Comparison of ENCODE assay signal across 11 cellular contexts in genomic region chr11:6654281-6655019, GRCh38. TPM values are rescaled to one million over a fixed set of nuclear protein-coding genes. Genes with fewer than 3 reads are reported as not detected.
DNase-seq lines count a peak whose midpoint lies in the region; ATAC-seq and TF ChIP-seq lines count a peak whose summit lies in the region.
"Had no signal": no experiment of that assay in that cellular context is flagged by ENCODE, and none has a peak within 500 bp of the region (broad histone marks: within the 10 kb centered on the region; RNA-seq: fewer than 3 reads in every experiment).

No MANE protein-coding gene starts in this region.

- intact Hi-C loops in colonic mucosa (cut with DNase I): no loop called here
- intact Hi-C loops in right lobe of liver (cut with DNase I): no loop called here

- no peak for TF ChIP-seq POLR2A in right lobe of liver (IDR thresholded peaks at IDR 0.05)

- WGBS in H9 (ENCODE audit: extremely low coverage, insufficient read length, low lambda C conversion rate): no CpG with 5 or more reads among the region's 9 CpGs
- WGBS in right lobe of liver (ENCODE audit: insufficient coverage, low coverage, low lambda C conversion rate, missing lambda C conversion rate): 28% methylated on average over 6 of the region's 9 CpGs

- H4K5ac ChIP-seq in H9 (ENCODE audit: insufficient read length, low read depth, low read length): no peak overlapping the region

- peaks cover 23% of the 10 kb centered on the region; the same call in 1 of the 2 replicates for H3K27me3 ChIP-seq in H9 (ENCODE audit: insufficient read depth, low read length)
- H3K27me3 ChIP-seq in colonic mucosa: peaks cover 3% of the 10 kb centered on the region
- H3K27me3 ChIP-seq in right lobe of liver: no peaks in the 10 kb centered on the region
- peaks cover 0 to 12% (median 5%) of the 10 kb centered on the region in 5 donors for H3K27me3 ChIP-seq in subcutaneous abdominal adipose tissue (ENCODE audit: control insufficient read depth in 5 of 5, insufficient read depth in 4 of 5, low read length in 5 of 5)
- H3K27me3 ChIP-seq in brain microvascular endothelial cell (replicated peaks): peaks cover 50% of the 10 kb centered on the region

- H3K79me1 ChIP-seq in H9 (ENCODE audit: insufficient read depth, low read depth, low read length, poor library complexity, severe bottlenecking): no peaks in the 10 kb centered on the region

- H3K14ac ChIP-seq in H9 (ENCODE audit: insufficient read depth, low read length): no peak overlapping the region

- no peak overlapping the region for H2AK5ac ChIP-seq in H9 (ENCODE audit: insufficient read length, low read length)

- H3K4me3 ChIP-seq in colonic mucosa: peak overlapping the region; percentile 24
- H3K4me3 ChIP-seq in right lobe of liver: peak overlapping the region in 1 of 3 donors; percentile 16
- H3K4me3 ChIP-seq in subcutaneous abdominal adipose tissue (ENCODE audit: low read depth in 1 of 5, low read length in 5 of 5): peak overlapping the region; percentile 62 to 75 (median 66)
- no peak overlapping the region for H3K4me3 ChIP-seq in brain microvascular endothelial cell (ENCODE audit: low read depth, low read length)

- no peak overlapping the region for H3K4me3 Mint-ChIP-seq in H9
- H3K4me3 Mint-ChIP-seq: activated T-cell treated with anti-CD3 and anti-CD28 coated beads, Interleukin-2, amount 50 U/mL, for 4 hours; mesothelial cell of epicardium had no signal

- no peak overlapping the region for H3K56ac ChIP-seq in H9 (ENCODE audit: insufficient read length, low read depth, low read length)

- H3K4me1 Mint-ChIP-seq in H9: peaks cover 10 to 11% of the 10 kb centered on the region in 2 experiments

- DNase-seq in H9 (no peak), colonic mucosa (no peak), right lobe of liver (peak in 2 of 3 donors; percentile 49 to 63), occipital lobe (lab: John Stamatoyannopoulos, UW) (no peak), GM13976 (ENCODE audit: low spot score) (no peak), brain microvascular endothelial cell (no peak)
- DNase-seq: NCI-H1694 treated with DMSO at 0.1 percent for 48 hours had no signal

- no peak overlapping the region for H4K8ac ChIP-seq in H9 (replicated peaks; ENCODE audit: insufficient read length, low read depth, low read length)

- H3K36me3 Mint-ChIP-seq in H9 (ENCODE audit: insufficient read depth in 1 of 3, low read depth in 3 of 3): no peaks in the 10 kb centered on the region
- H3K36me3 Mint-ChIP-seq: mesothelial cell of epicardium had no signal

- ATAC-seq in right lobe of liver: peak; percentile 52 to 69 (median 63)
- ATAC-seq in HG02623 (IDR thresholded peaks at IDR 0.05; ENCODE audit: unreplicated experiment): no peak

- H3T11ph ChIP-seq in H9 (ENCODE audit: low read length): no peak overlapping the region

- H3K4me2 ChIP-seq in H9 (ENCODE audit: insufficient read depth, insufficient read length, low read length): peak overlapping the region; percentile 57

- no peak overlapping the region for H3K4ac ChIP-seq in H9 (ENCODE audit: low read depth, low read length)

- H3K23ac ChIP-seq in H9 (ENCODE audit: insufficient read length, low read depth, low read length): no peak overlapping the region

- H3K18ac ChIP-seq in H9 (ENCODE audit: insufficient read length, low read depth, low read length): no peak overlapping the region

- H3K27me3 Mint-ChIP-seq in H9 (ENCODE audit: low read depth): peaks cover 21% of the 10 kb centered on the region

- no peaks in the 10 kb centered on the region for H3K9me3 ChIP-seq in H9 (ENCODE audit: control insufficient read depth, low read depth, low read length)
- no peaks in the 10 kb centered on the region for H3K9me3 ChIP-seq in colonic mucosa
- no peaks in the 10 kb centered on the region for H3K9me3 ChIP-seq in right lobe of liver
- no peaks in the 10 kb centered on the region for H3K9me3 ChIP-seq in subcutaneous abdominal adipose tissue (ENCODE audit: control insufficient read depth in 5 of 5, low read length in 5 of 5)

- peaks cover 1% of the 10 kb centered on the region; the same call in 1 of the 2 replicates for H3K4me1 ChIP-seq in H9 (ENCODE audit: insufficient read depth, low read length)
- no peaks in the 10 kb centered on the region for H3K4me1 ChIP-seq in colonic mucosa
- H3K4me1 ChIP-seq in right lobe of liver: no peaks in the 10 kb centered on the region
- peaks cover 3 to 41% (median 6%) of the 10 kb centered on the region in 5 donors for H3K4me1 ChIP-seq in subcutaneous abdominal adipose tissue (ENCODE audit: control insufficient read depth in 5 of 5, insufficient read depth in 5 of 5, low read length in 5 of 5)

- H3K36me3 ChIP-seq in colonic mucosa (no peaks in the 10 kb centered on the region), right lobe of liver (no peaks in the 10 kb centered on the region), subcutaneous abdominal adipose tissue (ENCODE audit: control insufficient read depth in 5 of 5, insufficient read depth in 5 of 5, low read length in 5 of 5) (no peaks in the 10 kb centered on the region), brain microvascular endothelial cell (replicated peaks) (no peaks in the 10 kb centered on the region)

- H3K9ac ChIP-seq in H9 (ENCODE audit: extremely low read depth, insufficient read length, low read length): no peak overlapping the region
- peak overlapping the region in 1 of 2 donors; percentile 5 for H3K9ac ChIP-seq in colonic mucosa (ENCODE audit: low read depth in 2 of 2, low read length in 2 of 2)
- peak overlapping the region in 3 of 5 donors; percentile 55 to 62 (median 56) for H3K9ac ChIP-seq in subcutaneous abdominal adipose tissue (ENCODE audit: low read length in 5 of 5)

- no peak overlapping the region for H2BK15ac ChIP-seq in H9 (ENCODE audit: low read depth, low read length)

- H2AFZ ChIP-seq in H9 (ENCODE audit: low read length): no peak overlapping the region

- H2BK120ac ChIP-seq in H9 (ENCODE audit: low read depth, low read length, poor library complexity, severe bottlenecking): no peak overlapping the region

- no peak overlapping the region for H2BK20ac ChIP-seq in H9 (ENCODE audit: low read depth, low read length, poor library complexity, severe bottlenecking)

- in situ Hi-C loops in GM13976 (cut with MboI; ENCODE audit: low sequenced_read_pairs, unreplicated experiment): no loop called here
- in situ Hi-C loops in brain microvascular endothelial cell (cut with HindIII; ENCODE audit: low pct_ligation_motif_present, low sequenced_read_pairs): no loop called here

- no peak overlapping the region for H2BK5ac ChIP-seq in H9 (ENCODE audit: insufficient read length, low read length)

- TF ChIP-seq CTCF in H9 (conservative IDR thresholded peaks at IDR 0.05): no peak
- no peak for TF ChIP-seq CTCF in colonic mucosa (IDR thresholded peaks at IDR 0.05)
- TF ChIP-seq CTCF in right lobe of liver (IDR thresholded peaks at IDR 0.05): no peak
- no peak for TF ChIP-seq CTCF in GM13976 (IDR thresholded peaks at IDR 0.05; ENCODE audit: borderline replicate concordance, control extremely low read depth, extremely low read depth, insufficient read depth, missing control alignments)
- TF ChIP-seq CTCF in brain microvascular endothelial cell (IDR thresholded peaks at IDR 0.05; ENCODE audit: low read depth, low read length, missing control alignments): no peak

- no peak overlapping the region for H3K27ac Mint-ChIP-seq in H9
- H3K27ac Mint-ChIP-seq: mesothelial cell of epicardium had no signal

- H4K20me1 ChIP-seq in H9 (ENCODE audit: control insufficient read depth, insufficient read depth, insufficient read length): no peaks in the 10 kb centered on the region

- H3K27ac ChIP-seq in H9 (ENCODE audit: insufficient read length, low read depth, low read length) (no peak overlapping the region), colonic mucosa (no peak overlapping the region), right lobe of liver (peak overlapping the region in 1 of 3 donors; percentile 43), subcutaneous abdominal adipose tissue (ENCODE audit: low read depth, low read length) (peak overlapping the region; percentile 56), brain microvascular endothelial cell (no peak overlapping the region)

- H4K91ac ChIP-seq in H9 (ENCODE audit: insufficient read length, low read depth, low read length): no peak overlapping the region

- no peak overlapping the region for H2BK12ac ChIP-seq in H9 (ENCODE audit: insufficient read length, low read depth, low read length)

- peaks cover 7% of the 10 kb centered on the region for H3K23me2 ChIP-seq in H9 (ENCODE audit: insufficient read length, low read depth, low read length, poor library complexity, severe bottlenecking)

- no peaks in the 10 kb centered on the region for H3K9me3 Mint-ChIP-seq in H9
- H3K9me3 Mint-ChIP-seq: activated T-cell treated with anti-CD3 and anti-CD28 coated beads, Interleukin-2, amount 50 U/mL, for 4 hours; mesothelial cell of epicardium had no signal

- H3K79me2 ChIP-seq in H9 (ENCODE audit: insufficient read depth, low read length): no peaks in the 10 kb centered on the region

RNA-seq across cellular contexts. Expression of gene DCHS1, which starts 1.2 kb away (rescaled TPM):
- total RNA-seq in H9 (2021): 12.2 and 12.5 TPM in 2 replicates
- total RNA-seq in colonic mucosa: 1 to 10 TPM; 4.7 to 8.3 TPM
- total RNA-seq in right lobe of liver: 1 to 10 TPM; 1.8 to 9.2 (median 4.1) TPM
- 49.9 TPM for total RNA-seq in occipital lobe

RNA-seq across cellular contexts. Expression of gene MRPL17, which starts 28.7 kb away (rescaled TPM):
- total RNA-seq in H9 (2021) (75.5 and 85.3 TPM in 2 replicates), colonic mucosa (10 to 100 TPM; 34.6 to 75.1 TPM), right lobe of liver (10 to 100 TPM; 10.7 to 21.6 (median 17.3) TPM), occipital lobe (22.3 TPM)

RNA-seq across cellular contexts. Expression of gene TPP1, which starts 35.2 kb away (rescaled TPM):
- total RNA-seq in H9 (2021): 37.2 and 37.5 TPM in 2 replicates
- total RNA-seq in colonic mucosa: 100 to 1,000 TPM in 1 of 2 donors, 10 to 100 TPM in 1; 83.4 to 123 TPM
- total RNA-seq in right lobe of liver: 100 to 1,000 TPM in 2 of 6 experiments, 10 to 100 TPM in 4; 62.5 to 159 (median 81.0) TPM
- 7.3 TPM for total RNA-seq in occipital lobe

RNA-seq across cellular contexts. Expression of gene TAF10, which starts 42.4 kb away (rescaled TPM):
- 198 and 207 TPM in 2 replicates for total RNA-seq in H9 (2021)
- 100 to 1,000 TPM; 123 to 142 TPM for total RNA-seq in colonic mucosa
- total RNA-seq in right lobe of liver: 10 to 100 TPM; 47.3 to 81.9 (median 60.4) TPM
- total RNA-seq in occipital lobe: 15.3 TPM

RNA-seq across cellular contexts. Expression of gene ILK, which starts 50.9 kb away (rescaled TPM):
- 96.2 and 100 TPM in 2 replicates for total RNA-seq in H9 (2021)
- 100 to 1,000 TPM; 115 to 157 TPM for total RNA-seq in colonic mucosa
- total RNA-seq in right lobe of liver: 10 to 100 TPM; 33.4 to 79.9 (median 55.0) TPM
- total RNA-seq in occipital lobe: 44.9 TPM

Comparison
In these comparisons a context has a peak if more than half of its experiments do, and no peak if none do; other contexts are left out.
1. DNase-seq: peak in right lobe of liver (2 of 3); none in H9 (single experiment), colonic mucosa (single experiment), occipital lobe (single experiment), GM13976 (single experiment) and brain microvascular endothelial cell (single experiment).